16 cellular contexts compared by ENCODE assay signal in the genomic region with DNA sequence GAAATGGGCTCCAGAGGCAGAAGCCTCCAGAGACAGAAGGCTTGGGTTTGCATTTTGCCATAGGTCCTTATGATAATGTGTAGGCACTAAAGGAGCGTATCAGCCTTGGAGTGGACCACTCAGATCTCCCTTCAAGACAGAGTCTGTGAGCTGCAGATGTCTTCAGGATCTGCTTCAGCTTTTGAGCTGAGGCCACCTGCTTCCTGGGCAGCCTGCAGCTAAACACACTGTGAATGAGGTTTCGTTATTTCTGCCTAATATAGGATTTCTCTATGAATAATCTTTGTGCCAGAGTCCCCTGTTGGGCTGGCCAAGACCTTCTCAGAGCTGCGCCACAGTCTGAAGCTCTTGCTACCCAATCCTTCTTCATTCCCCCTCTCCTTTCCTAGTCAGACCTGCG. TPM values are rescaled to one million over a fixed set of nuclear protein-coding genes. Genes with fewer than 3 reads are reported as not detected.
DNase-seq lines count a peak whose midpoint lies in the region; ATAC-seq and TF ChIP-seq lines count a peak whose summit lies in the region.
"Had no signal": no experiment of that assay in that cellular context is flagged by ENCODE, and none has a peak within 500 bp of the region (broad histone marks: within the 10 kb centered on the region; RNA-seq: fewer than 3 reads in every experiment).

No MANE protein-coding gene starts in this region.

- H3K27me3 Mint-ChIP-seq in nephron (ENCODE audit: low read depth): peaks cover 8% of the 10 kb centered on the region

- H3K4me1 ChIP-seq in left ventricle myocardium inferior (peaks cover 36% of the 10 kb centered on the region), right cardiac atrium (ENCODE audit: control insufficient read depth, insufficient read depth, low read length) (peaks cover 9% of the 10 kb centered on the region), vagina (peaks cover 14% of the 10 kb centered on the region)

- intact Hi-C loops in left ventricle myocardium inferior (cut with micrococcal nuclease) (no loop called here), right cardiac atrium (cut with DNase I) (no loop called here), vagina (cut with DNase I) (no loop called here)

- no peaks in the 10 kb centered on the region for H3K36me3 Mint-ChIP-seq in nephron (ENCODE audit: low read depth)
- H3K36me3 Mint-ChIP-seq: CD4-positive, alpha-beta memory T cell had no signal

- TF ChIP-seq POLR2A in vagina (IDR thresholded peaks at IDR 0.05): no peak

- H3K27ac ChIP-seq in left ventricle myocardium inferior (replicated peaks) (peak overlapping the region; percentile 44), right cardiac atrium (ENCODE audit: low read length) (no peak overlapping the region), vagina (no peak overlapping the region)
- H3K27ac ChIP-seq: C4-2B had no signal

- H3K9me3 ChIP-seq in left ventricle myocardium inferior (replicated peaks) (no peaks in the 10 kb centered on the region), right cardiac atrium (ENCODE audit: control insufficient read depth, low read length) (no peaks in the 10 kb centered on the region), vagina (no peaks in the 10 kb centered on the region)

- H3K36me3 ChIP-seq in left ventricle myocardium inferior (no peaks in the 10 kb centered on the region), vagina (no peaks in the 10 kb centered on the region)

- peak overlapping the region in 2 of 3 experiments; percentile 32 to 37 for H3K27ac Mint-ChIP-seq in nephron
- H3K27ac Mint-ChIP-seq: CD4-positive, alpha-beta memory T cell; H9 had no signal

- TF ChIP-seq CTCF in left ventricle myocardium inferior (IDR thresholded peaks at IDR 0.05; ENCODE audit: borderline replicate concordance) (no peak), nephron (IDR thresholded peaks at IDR 0.05; ENCODE audit: unreplicated experiment in 3 of 3) (no peak), vagina (IDR thresholded peaks at IDR 0.05) (no peak)

- no peak for DNase-seq in left ventricle myocardium inferior
- no peak for DNase-seq in right cardiac atrium
- peak; percentile 87 for DNase-seq in NCI-H524 treated with DMSO at 0.1 percent for 48 hours (lab: John Stamatoyannopoulos, UW)
- no peak for DNase-seq in iPS-NIHi7 (ENCODE audit: extremely low spot score)
- DNase-seq in vagina (ENCODE audit: extremely low spot score in 2 of 2): no peak
- no peak for DNase-seq in EL
- DNase-seq: ACHN; CD4-positive, alpha-beta memory T cell; DMS79; GDM1; GOT3; H9 had no signal

- peaks cover 8% of the 10 kb centered on the region for H3K9me3 Mint-ChIP-seq in nephron

- peaks cover under 1% of the 10 kb centered on the region for H3K27me3 ChIP-seq in left ventricle myocardium inferior (ENCODE audit: low read depth)
- no peaks in the 10 kb centered on the region for H3K27me3 ChIP-seq in right cardiac atrium (ENCODE audit: control insufficient read depth, insufficient read depth)
- no peaks in the 10 kb centered on the region for H3K27me3 ChIP-seq in vagina

- H3K4me3 ChIP-seq in left ventricle myocardium inferior: no peak overlapping the region
- H3K4me3 ChIP-seq in right cardiac atrium (ENCODE audit: low read length): no peak overlapping the region
- no peak overlapping the region for H3K4me3 ChIP-seq in vagina

- 83% methylated on average over 4 of the region's 4 CpGs for WGBS in right cardiac atrium

- no peak for ATAC-seq in right cardiac atrium

- peaks cover 45% of the 10 kb centered on the region for H3K4me1 Mint-ChIP-seq in nephron
- H3K4me1 Mint-ChIP-seq: CD4-positive, alpha-beta memory T cell; H9 had no signal

- no peak overlapping the region for H3K4me3 Mint-ChIP-seq in nephron
- H3K4me3 Mint-ChIP-seq: CD4-positive, alpha-beta memory T cell; H9 had no signal

RNA-seq across cellular contexts. Expression of a gene that starts 7.6 kb away (rescaled TPM):
- 7.1 TPM for total RNA-seq in left ventricle myocardium inferior
- 10 to 100 TPM; 13.6 to 18.7 (median 17.5) TPM for total RNA-seq in right cardiac atrium
- polyA plus RNA-seq in right cardiac atrium: 5.8 TPM
- 2.7 TPM for total RNA-seq in vagina
- total RNA-seq: CD4-positive, alpha-beta memory T cell had no signal
- polyA plus RNA-seq: CD4-positive, alpha-beta memory T cell had no signal

RNA-seq across cellular contexts. Expression of a gene that starts 35.8 kb away (rescaled TPM):
- total RNA-seq in left ventricle myocardium inferior (not detected), right cardiac atrium (under 1 TPM; 0.20 to 0.71 (median 0.29) TPM), vagina (not detected)
- polyA plus RNA-seq in right cardiac atrium: 0.07 TPM
- total RNA-seq: A172; CD4-positive, alpha-beta memory T cell; H9; HT-29 had no signal
- polyA plus RNA-seq: CD4-positive, alpha-beta memory T cell had no signal
